23 cellular contexts compared by ENCODE assay signal in the genomic region with DNA sequence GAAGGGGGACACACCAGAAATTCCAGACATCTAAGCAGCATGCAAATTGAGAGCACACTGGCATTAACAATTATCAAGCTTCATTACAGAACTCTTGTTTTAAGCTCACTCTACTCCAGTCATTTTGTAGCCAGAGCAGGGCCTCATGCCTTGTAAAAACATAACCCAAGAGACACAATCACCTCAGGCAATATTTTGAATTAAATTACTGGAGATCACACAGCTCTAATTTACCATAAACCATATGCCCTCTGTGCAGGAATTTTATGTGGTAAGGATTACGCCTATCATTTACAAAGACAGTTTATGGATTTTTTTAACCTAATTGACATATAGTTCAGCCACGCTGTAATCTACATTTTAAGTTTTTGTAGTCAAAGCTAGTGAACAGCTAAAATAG.
"Had no signal": no experiment of that assay in that cellular context is flagged by ENCODE, and none has a peak within 500 bp of the region (broad histone marks: within the 10 kb centered on the region; RNA-seq: fewer than 3 reads in every experiment).

No MANE protein-coding gene starts in this region.

- H3K36me3 ChIP-seq: esophagus muscularis mucosa, lower lobe of right lung, ovary, sigmoid colon, thoracic aorta, tibial nerve, upper lobe of left lung had no signal

- DNase-seq: effector CD8-positive, alpha-beta T cell; endodermal cell; head of caudate nucleus; left ventricle myocardium superior; lower lobe of right lung; natural killer cell; occipital lobe; ovary; posterior cingulate gyrus; psoas muscle; right cardiac atrium; sigmoid colon; stimulated activated CD4-positive, alpha-beta T cell treated with anti-CD3 and anti-CD28 coated beads, Interleukin-2, amount 100 ng/mL, for 24 hours; stimulated activated naive B cell treated with anti-CD40 and anti-IgM and Interleukin-4, amounts not matched to agents 10 μg/mL and 1 μg/mL and 100 μg/mL, for 72 hours; upper lobe of left lung had no signal

- ATAC-seq: left ventricle myocardium superior; lower lobe of right lung; natural killer cell; psoas muscle; right cardiac atrium; stimulated activated naive B cell treated with anti-CD40 and anti-IgM and Interleukin-4, amounts not matched to agents 10 μg/mL and 1 μg/mL and 100 μg/mL, for 72 hours had no signal

- H3K9me3 ChIP-seq: esophagus muscularis mucosa, lower lobe of right lung, ovary, psoas muscle, sigmoid colon, thoracic aorta, tibial nerve, upper lobe of left lung had no signal

- H3K27ac ChIP-seq: epithelial cell of prostate, esophagus muscularis mucosa, lower lobe of right lung, ovary, psoas muscle, sigmoid colon, thoracic aorta, tibial nerve, upper lobe of left lung had no signal

- H3K4me3 ChIP-seq: esophagus muscularis mucosa, lower lobe of right lung, ovary, psoas muscle, sigmoid colon, thoracic aorta, tibial nerve, upper lobe of left lung had no signal

- H3K4me1 ChIP-seq: esophagus muscularis mucosa, lower lobe of right lung, psoas muscle, sigmoid colon, tibial nerve, upper lobe of left lung had no signal

- FAIRE-seq: colon, frontal cortex, keratinocyte, urothelium cell line had no signal

- H3K27me3 ChIP-seq: esophagus muscularis mucosa, ovary, sigmoid colon, tibial nerve, upper lobe of left lung had no signal
